9 cellular contexts compared by ENCODE assay signal in genomic region chr5:156402387-156402921, GRCh38.
DNase-seq lines count a peak whose midpoint lies in the region; ATAC-seq and TF ChIP-seq lines count a peak whose summit lies in the region.
"Had no signal": no experiment of that assay in that cellular context is flagged by ENCODE, and none has a peak within 500 bp of the region (broad histone marks: within the 10 kb centered on the region; RNA-seq: fewer than 3 reads in every experiment).

No MANE protein-coding gene starts in this region.

- no peaks in the 10 kb centered on the region for H3F3A ChIP-seq in DOHH2 (ENCODE audit: control insufficient read depth, insufficient read depth)

- H3K9me3 Mint-ChIP-seq in activated CD4-positive, alpha-beta memory T cell treated with anti-CD3 and anti-CD28 coated beads, Interleukin-2, amount 10 ng/mL, durations not matched to agents 7 days and 5 days = no peaks in the 10 kb centered on the region

- H3K27me3 Mint-ChIP-seq in activated CD4-positive, alpha-beta memory T cell treated with anti-CD3 and anti-CD28 coated beads, Interleukin-2, amount 10 ng/mL, durations not matched to agents 7 days and 5 days = peaks cover 2% of the 10 kb centered on the region

- no peaks in the 10 kb centered on the region; the same call in 1 of the 2 replicates for H3K9me2 ChIP-seq in DOHH2 (replicated peaks; ENCODE audit: control insufficient read depth, low read length)

- peaks cover 14% of the 10 kb centered on the region for H3K4me1 ChIP-seq in DOHH2 (ENCODE audit: control insufficient read depth, low read length)

- no peaks in the 10 kb centered on the region for H3K9me3 ChIP-seq in DOHH2 (ENCODE audit: control insufficient read depth, insufficient read depth, low read length)

- no peak overlapping the region for H3K27ac ChIP-seq in DOHH2 (ENCODE audit: low read depth, low read length)
- H3K27ac ChIP-seq: psoas muscle had no signal

- peak; percentile 49 for DNase-seq in activated CD4-positive, alpha-beta memory T cell treated with anti-CD3 and anti-CD28 coated beads, Interleukin-2, amount 10 ng/mL, durations not matched to agents 7 days and 5 days
- DNase-seq in putamen (ENCODE audit: low spot score) = peak; percentile 15
- no peak for DNase-seq in NCI-H2081 (lab: John Stamatoyannopoulos, UW)
- no peak for DNase-seq in amniotic stem cell (lab: John Stamatoyannopoulos, UW)
- no peak for DNase-seq in islet precursor cell

- no peak overlapping the region for H3K27ac Mint-ChIP-seq in activated CD4-positive, alpha-beta memory T cell treated with anti-CD3 and anti-CD28 coated beads, Interleukin-2, amount 10 ng/mL, durations not matched to agents 7 days and 5 days

- no peaks in the 10 kb centered on the region for H3K36me3 ChIP-seq in DOHH2 (ENCODE audit: control insufficient read depth, low read length)

- peak; percentile 97 for ATAC-seq in GM21367 (IDR thresholded peaks at IDR 0.05; ENCODE audit: unreplicated experiment)
- peak; percentile 96 for ATAC-seq in HG03521 (IDR thresholded peaks at IDR 0.05; ENCODE audit: unreplicated experiment)

- H4K20me1 ChIP-seq in DOHH2 (ENCODE audit: control insufficient read depth, insufficient read depth, low read depth, low read length) = no peaks in the 10 kb centered on the region

- H3K79me2 ChIP-seq in DOHH2 (ENCODE audit: control insufficient read depth, low read length) = no peaks in the 10 kb centered on the region

- H3K4me3 ChIP-seq in DOHH2 (ENCODE audit: low read length) = peak overlapping the region; percentile 32
- H3K4me3 ChIP-seq: psoas muscle had no signal

- H3K27me3 ChIP-seq in DOHH2 (ENCODE audit: control insufficient read depth, low read length) = peaks cover 2% of the 10 kb centered on the region; the same call in 1 of the 2 replicates

- H3K4me2 ChIP-seq in DOHH2 (ENCODE audit: low read length) = peak overlapping the region; percentile 49

- TF ChIP-seq CTCF in DOHH2 (IDR thresholded peaks at IDR 0.05; ENCODE audit: low read depth, low read length, poor library complexity, severe bottlenecking) = no peak

- peaks cover 15% of the 10 kb centered on the region for H3K4me1 Mint-ChIP-seq in activated CD4-positive, alpha-beta memory T cell treated with anti-CD3 and anti-CD28 coated beads, Interleukin-2, amount 10 ng/mL, durations not matched to agents 7 days and 5 days

- H3K36me3 Mint-ChIP-seq in activated CD4-positive, alpha-beta memory T cell treated with anti-CD3 and anti-CD28 coated beads, Interleukin-2, amount 10 ng/mL, durations not matched to agents 7 days and 5 days (ENCODE audit: low read depth) = no peaks in the 10 kb centered on the region

- H3K4me3 Mint-ChIP-seq in activated CD4-positive, alpha-beta memory T cell treated with anti-CD3 and anti-CD28 coated beads, Interleukin-2, amount 10 ng/mL, durations not matched to agents 7 days and 5 days = peak overlapping the region; percentile 16

- CTCF ChIA-PET in activated CD4-positive, alpha-beta memory T cell treated with anti-CD3 and anti-CD28 coated beads, Interleukin-2, amount 10 ng/mL, durations not matched to agents 7 days and 5 days (lab: Charles Lee) = no interaction called here

- POLR2A ChIA-PET in activated CD4-positive, alpha-beta memory T cell treated with anti-CD3 and anti-CD28 coated beads, Interleukin-2, amount 10 ng/mL, durations not matched to agents 7 days and 5 days (lab: Charles Lee) = no interaction called here

Comparison
In these comparisons a context has a peak if more than half of its experiments do, and no peak if none do; other contexts are left out.
1. DNase-seq: peak in activated CD4-positive, alpha-beta memory T cell treated with anti-CD3 and anti-CD28 coated beads, Interleukin-2, amount 10 ng/mL, durations not matched to agents 7 days and 5 days (single experiment) and putamen (single experiment); none in NCI-H2081 (0 of 2), amniotic stem cell (single experiment) and islet precursor cell (single experiment).